Comparison of ENCODE assay signal across 24 cellular contexts in the genomic region with DNA sequence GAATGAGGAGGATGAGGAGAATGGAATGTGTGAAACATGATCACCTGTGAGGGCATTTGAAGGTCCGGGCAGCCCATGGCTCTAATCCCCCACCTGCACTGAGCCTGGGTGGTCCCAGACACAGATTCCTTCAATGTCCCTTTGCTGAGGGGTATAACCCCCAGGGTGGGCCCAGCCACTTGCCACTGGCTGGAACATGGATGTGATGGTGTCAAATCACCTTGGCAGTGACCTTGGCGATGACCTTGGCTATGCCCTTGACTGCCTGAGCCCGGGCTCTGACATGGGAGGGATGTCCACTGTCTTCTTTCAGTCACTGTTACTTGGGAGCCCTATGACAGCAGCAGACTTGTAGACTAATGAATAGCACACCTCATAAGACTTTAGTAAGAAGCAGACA. TPM values are rescaled to one million over a fixed set of nuclear protein-coding genes. Genes with fewer than 3 reads are reported as not detected.
DNase-seq lines count a peak whose midpoint lies in the region; ATAC-seq and TF ChIP-seq lines count a peak whose summit lies in the region.
"Had no signal": no experiment of that assay in that cellular context is flagged by ENCODE, and none has a peak within 500 bp of the region (broad histone marks: within the 10 kb centered on the region; RNA-seq: fewer than 3 reads in every experiment).

No MANE protein-coding gene starts in this region.

- ATAC-seq in activated CD8-positive, alpha-beta memory T cell treated with anti-CD3 and anti-CD28 coated beads, Interleukin-2, amount 10 ng/mL, durations not matched to agents 7 days and 5 days = no peak
- ATAC-seq in WTC11 = no peak
- ATAC-seq in stimulated activated effector memory CD8-positive, alpha-beta T cell treated with anti-CD3 and anti-CD28 coated beads, Interleukin-12 subunit alpha, Interleukin-12 subunit beta, amount 100 ng/mL, for 72 hours = no peak
- no peak for ATAC-seq in HG02798 (IDR thresholded peaks at IDR 0.05; ENCODE audit: poor library complexity, unreplicated experiment)
- ATAC-seq: A549, sciatic nerve had no signal

- peak overlapping the region; percentile 3 for H3K27ac Mint-ChIP-seq in activated CD8-positive, alpha-beta memory T cell treated with anti-CD3 and anti-CD28 coated beads, Interleukin-2, amount 10 ng/mL, durations not matched to agents 7 days and 5 days
- H3K27ac Mint-ChIP-seq in WTC11 = peak overlapping the region; percentile 82
- peak overlapping the region; percentile 64 for H3K27ac Mint-ChIP-seq in dendritic cell treated with granulocyte-macrophage colony-stimulating factor and Interleukin-4, amounts not matched to agents 40 ng/mL and 50 ng/mL, for 4 days
- peak overlapping the region; percentile 63 for H3K27ac Mint-ChIP-seq in stimulated activated effector memory CD8-positive, alpha-beta T cell treated with anti-CD3 and anti-CD28 coated beads, Interleukin-12 subunit alpha, Interleukin-12 subunit beta, amount 100 ng/mL, for 72 hours
- H3K27ac Mint-ChIP-seq: IgD-negative memory B cell, progenitor cell of endocrine pancreas had no signal

- no peak for TF ChIP-seq CTCF in WTC11 (IDR thresholded peaks at IDR 0.05)

- intact Hi-C loops in dendritic cell treated with granulocyte-macrophage colony-stimulating factor and Interleukin-4, amounts not matched to agents 40 ng/mL and 50 ng/mL, for 4 days (cut with micrococcal nuclease) = no loop called here

- CTCF ChIA-PET in activated CD8-positive, alpha-beta memory T cell treated with anti-CD3 and anti-CD28 coated beads, Interleukin-2, amount 10 ng/mL, durations not matched to agents 7 days and 5 days (lab: Charles Lee) = no interaction called here
- CTCF ChIA-PET in WTC11 (lab: Charles Lee) = no interaction called here

- no peaks in the 10 kb centered on the region for H3K27me3 Mint-ChIP-seq in activated CD8-positive, alpha-beta memory T cell treated with anti-CD3 and anti-CD28 coated beads, Interleukin-2, amount 10 ng/mL, durations not matched to agents 7 days and 5 days
- no peaks in the 10 kb centered on the region for H3K27me3 Mint-ChIP-seq in WTC11 (ENCODE audit: low read depth)
- no peaks in the 10 kb centered on the region for H3K27me3 Mint-ChIP-seq in dendritic cell treated with granulocyte-macrophage colony-stimulating factor and Interleukin-4, amounts not matched to agents 40 ng/mL and 50 ng/mL, for 4 days

- peaks cover 39% of the 10 kb centered on the region for H3K36me3 Mint-ChIP-seq in activated CD8-positive, alpha-beta memory T cell treated with anti-CD3 and anti-CD28 coated beads, Interleukin-2, amount 10 ng/mL, durations not matched to agents 7 days and 5 days
- no peaks in the 10 kb centered on the region for H3K36me3 Mint-ChIP-seq in WTC11
- H3K36me3 Mint-ChIP-seq in dendritic cell treated with granulocyte-macrophage colony-stimulating factor and Interleukin-4, amounts not matched to agents 40 ng/mL and 50 ng/mL, for 4 days (ENCODE audit: low read depth) = no peaks in the 10 kb centered on the region
- H3K36me3 Mint-ChIP-seq in stimulated activated effector memory CD8-positive, alpha-beta T cell treated with anti-CD3 and anti-CD28 coated beads, Interleukin-12 subunit alpha, Interleukin-12 subunit beta, amount 100 ng/mL, for 72 hours = peaks cover 23% of the 10 kb centered on the region

- no peaks in the 10 kb centered on the region for H3K9me3 Mint-ChIP-seq in activated CD8-positive, alpha-beta memory T cell treated with anti-CD3 and anti-CD28 coated beads, Interleukin-2, amount 10 ng/mL, durations not matched to agents 7 days and 5 days (ENCODE audit: low read depth)
- H3K9me3 Mint-ChIP-seq in WTC11 = no peaks in the 10 kb centered on the region
- no peaks in the 10 kb centered on the region for H3K9me3 Mint-ChIP-seq in dendritic cell treated with granulocyte-macrophage colony-stimulating factor and Interleukin-4, amounts not matched to agents 40 ng/mL and 50 ng/mL, for 4 days
- H3K9me3 Mint-ChIP-seq in stimulated activated effector memory CD8-positive, alpha-beta T cell treated with anti-CD3 and anti-CD28 coated beads, Interleukin-12 subunit alpha, Interleukin-12 subunit beta, amount 100 ng/mL, for 72 hours = no peaks in the 10 kb centered on the region
- H3K9me3 Mint-ChIP-seq: IgD-negative memory B cell had no signal

- peaks cover 42% of the 10 kb centered on the region for H3K4me1 Mint-ChIP-seq in activated CD8-positive, alpha-beta memory T cell treated with anti-CD3 and anti-CD28 coated beads, Interleukin-2, amount 10 ng/mL, durations not matched to agents 7 days and 5 days
- peaks cover 5% of the 10 kb centered on the region for H3K4me1 Mint-ChIP-seq in WTC11
- H3K4me1 Mint-ChIP-seq in dendritic cell treated with granulocyte-macrophage colony-stimulating factor and Interleukin-4, amounts not matched to agents 40 ng/mL and 50 ng/mL, for 4 days (ENCODE audit: low read depth) = peaks cover 28% of the 10 kb centered on the region
- peaks cover 64% of the 10 kb centered on the region for H3K4me1 Mint-ChIP-seq in stimulated activated effector memory CD8-positive, alpha-beta T cell treated with anti-CD3 and anti-CD28 coated beads, Interleukin-12 subunit alpha, Interleukin-12 subunit beta, amount 100 ng/mL, for 72 hours
- H3K4me1 Mint-ChIP-seq: IgD-negative memory B cell had no signal

- H3K4me3 Mint-ChIP-seq in activated CD8-positive, alpha-beta memory T cell treated with anti-CD3 and anti-CD28 coated beads, Interleukin-2, amount 10 ng/mL, durations not matched to agents 7 days and 5 days = no peak overlapping the region
- no peak overlapping the region for H3K4me3 Mint-ChIP-seq in WTC11
- H3K4me3 Mint-ChIP-seq in dendritic cell treated with granulocyte-macrophage colony-stimulating factor and Interleukin-4, amounts not matched to agents 40 ng/mL and 50 ng/mL, for 4 days = no peak overlapping the region
- H3K4me3 Mint-ChIP-seq in stimulated activated effector memory CD8-positive, alpha-beta T cell treated with anti-CD3 and anti-CD28 coated beads, Interleukin-12 subunit alpha, Interleukin-12 subunit beta, amount 100 ng/mL, for 72 hours = no peak overlapping the region
- H3K4me3 Mint-ChIP-seq: IgD-negative memory B cell had no signal

- DNase-seq in activated CD8-positive, alpha-beta memory T cell treated with anti-CD3 and anti-CD28 coated beads, Interleukin-2, amount 10 ng/mL, durations not matched to agents 7 days and 5 days = no peak
- DNase-seq in activated CD8-positive, alpha-beta memory T cell treated with anti-CD3 and anti-CD28 coated beads, Interleukin-2, amount 50 U/mL, for 4 hours = no peak
- no peak for DNase-seq in WTC11 (ENCODE audit: low spot score)
- DNase-seq in stimulated activated effector memory CD8-positive, alpha-beta T cell treated with anti-CD3 and anti-CD28 coated beads, Interleukin-12 subunit alpha, Interleukin-12 subunit beta, amount 100 ng/mL, for 72 hours (ENCODE audit: low spot score in 2 of 2) = no peak
- no peak for DNase-seq in NCI-H2029 treated with DMSO at 0.1 percent for 48 hours (lab: John Stamatoyannopoulos, UW)
- no peak for DNase-seq in NCI-H226
- DNase-seq: activated naive CD4-positive, alpha-beta T cell treated with anti-CD3 and anti-CD28 coated beads, Interleukin-2, amount 50 U/mL, for 16 hours; activated T-cell treated with anti-CD3 and anti-CD28 coated beads, Interleukin-2, amount 50 U/mL, for 1 hour; AML-193; esophagus squamous epithelium; foreskin melanocyte; NCI-H1092 treated with DMSO at 0.1 percent for 48 hours; NCI-H187 treated with DMSO at 0.1 percent for 48 hours; NCI-H69; Right ventricle myocardium superior; stimulated activated CD4-positive, alpha-beta T cell treated with anti-CD3 and anti-CD28 coated beads, Interleukin-12 subunit alpha, Interleukin-12 subunit beta, amount 100 ng/mL, for 4 hours; stimulated activated CD4-positive, alpha-beta T cell treated with anti-CD3 and anti-CD28 coated beads, Interleukin-4, amount 100 ng/mL, for 1 hour; testis had no signal

- POLR2A ChIA-PET in WTC11 (lab: Charles Lee) = no interaction called here

TF ChIP-seq in WTC11, 78 proteins besides CTCF, POLR2A, EP300 and RAD21 (continues in another document):
- TF ChIP-seq, protein P1, sequence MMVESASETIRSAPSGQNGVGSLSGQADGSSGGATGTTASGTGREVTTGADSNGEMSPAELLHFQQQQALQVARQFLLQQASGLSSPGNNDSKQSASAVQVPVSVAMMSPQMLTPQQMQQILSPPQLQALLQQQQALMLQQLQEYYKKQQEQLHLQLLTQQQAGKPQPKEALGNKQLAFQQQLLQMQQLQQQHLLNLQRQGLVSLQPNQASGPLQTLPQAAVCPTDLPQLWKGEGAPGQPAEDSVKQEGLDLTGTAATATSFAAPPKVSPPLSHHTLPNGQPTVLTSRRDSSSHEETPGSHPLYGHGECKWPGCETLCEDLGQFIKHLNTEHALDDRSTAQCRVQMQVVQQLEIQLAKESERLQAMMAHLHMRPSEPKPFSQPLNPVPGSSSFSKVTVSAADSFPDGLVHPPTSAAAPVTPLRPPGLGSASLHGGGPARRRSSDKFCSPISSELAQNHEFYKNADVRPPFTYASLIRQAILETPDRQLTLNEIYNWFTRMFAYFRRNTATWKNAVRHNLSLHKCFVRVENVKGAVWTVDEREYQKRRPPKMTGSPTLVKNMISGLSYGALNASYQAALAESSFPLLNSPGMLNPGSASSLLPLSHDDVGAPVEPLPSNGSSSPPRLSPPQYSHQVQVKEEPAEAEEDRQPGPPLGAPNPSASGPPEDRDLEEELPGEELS (CRISPR knock-in tag; IDR thresholded peaks at IDR 0.05) = no peak
- TF ChIP-seq, protein P2, sequence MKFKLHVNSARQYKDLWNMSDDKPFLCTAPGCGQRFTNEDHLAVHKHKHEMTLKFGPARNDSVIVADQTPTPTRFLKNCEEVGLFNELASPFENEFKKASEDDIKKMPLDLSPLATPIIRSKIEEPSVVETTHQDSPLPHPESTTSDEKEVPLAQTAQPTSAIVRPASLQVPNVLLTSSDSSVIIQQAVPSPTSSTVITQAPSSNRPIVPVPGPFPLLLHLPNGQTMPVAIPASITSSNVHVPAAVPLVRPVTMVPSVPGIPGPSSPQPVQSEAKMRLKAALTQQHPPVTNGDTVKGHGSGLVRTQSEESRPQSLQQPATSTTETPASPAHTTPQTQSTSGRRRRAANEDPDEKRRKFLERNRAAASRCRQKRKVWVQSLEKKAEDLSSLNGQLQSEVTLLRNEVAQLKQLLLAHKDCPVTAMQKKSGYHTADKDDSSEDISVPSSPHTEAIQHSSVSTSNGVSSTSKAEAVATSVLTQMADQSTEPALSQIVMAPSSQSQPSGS (CRISPR knock-in tag; IDR thresholded peaks at IDR 0.05; ENCODE audit: borderline replicate concordance, low read depth) = no peak
- no peak for TF ChIP-seq ZBTB21 (CRISPR knock-in tag; IDR thresholded peaks at IDR 0.05; ENCODE audit: borderline replicate concordance)

RNA-seq across cellular contexts. Expression of a gene that starts 44.0 kb away (rescaled TPM):
- total RNA-seq in activated CD8-positive, alpha-beta memory T cell treated with anti-CD3 and anti-CD28 coated beads, Interleukin-2, amount 10 ng/mL, durations not matched to agents 7 days and 5 days = 10 to 100 TPM; 51.0 to 58.7 TPM
- 8.4 to 8.7 TPM (median 8.7 TPM) in 3 replicates for total RNA-seq in WTC11 (2021)

Comparison
In these comparisons a context has a peak if more than half of its experiments do, and no peak if none do; other contexts are left out.
1. H3K27ac Mint-ChIP-seq: peak in every context shown above with its lines; median percentile 82 in WTC11; 64 in dendritic cell treated with granulocyte-macrophage colony-stimulating factor and Interleukin-4, amounts not matched to agents 40 ng/mL and 50 ng/mL, for 4 days; 63 in stimulated activated effector memory CD8-positive, alpha-beta T cell treated with anti-CD3 and anti-CD28 coated beads, Interleukin-12 subunit alpha, Interleukin-12 subunit beta, amount 100 ng/mL, for 72 hours; 3 in activated CD8-positive, alpha-beta memory T cell treated with anti-CD3 and anti-CD28 coated beads, Interleukin-2, amount 10 ng/mL, durations not matched to agents 7 days and 5 days.